ENCODE assay signal across 8 cellular contexts in genomic region chr1:149390173-149390926, GRCh38.
A peak's percentile ranks its signal among the peaks of the same experiment; 100 is the strongest.
DNase-seq lines count a peak whose midpoint lies in the region; ATAC-seq and TF ChIP-seq lines count a peak whose summit lies in the region.
"Not testable (repeated sequence)": the region's sequence is repeated elsewhere in the genome, so short reads cannot be mapped to it uniquely, and the experiment has no call there.

No MANE protein-coding gene starts in this region.

- peak overlapping the region; percentile 54; the same call in 1 of the 2 replicates for H2AFZ ChIP-seq in OCI-LY7 (ENCODE audit: low read length)

- not testable (repeated sequence) for H3K9me3 ChIP-seq in OCI-LY7 (ENCODE audit: low read length); neutrophil

- intact Hi-C loops in OCI-LY7 (cut with micrococcal nuclease; ENCODE audit: unreplicated experiment); left cardiac atrium (cut with DNase I): not testable (repeated sequence)

- not testable (repeated sequence) for BruUV-seq in OCI-LY7 (replicated peaks; lab: Mats Ljungman, UMichigan)

- ATAC-seq in left cardiac atrium: peak; percentile 89 to 97

- DNase-seq in BJ (ENCODE audit: low read depth) (peak; percentile 27), HL-60 (ENCODE audit: low read depth in 1 of 2, low spot score in 1 of 2) (peak; percentile 67 to 72), OCI-LY7 (ENCODE audit: low spot score) (peak; percentile 60), brain pericyte (ENCODE audit: low read depth, low spot score) (peak; percentile 59), left cardiac atrium (peak; percentile 85)
- peak; percentile 36 to 57 for DNase-seq in activated CD4-positive, alpha-beta T cell treated with anti-CD3 and anti-CD28 coated beads, Interleukin-2, amount 50 U/mL, for 24 hours (ENCODE audit: low read depth in 1 of 2, low spot score in 1 of 2)
- peak; percentile 23 to 45 for DNase-seq in stimulated activated CD8-positive, alpha-beta memory T cell treated with anti-CD3 and anti-CD28 coated beads, Interleukin-15, amount 100 ng/mL, for 4 hours (ENCODE audit: low read depth in 2 of 2)

- not testable (repeated sequence) for TF ChIP-seq CTCF in BJ (IDR thresholded peaks at IDR 0.05; ENCODE audit: insufficient read depth, low read depth, low read length); HL-60 (IDR thresholded peaks at IDR 0.05; ENCODE audit: insufficient read depth, low read length); OCI-LY7 (conservative IDR thresholded peaks at IDR 0.05; ENCODE audit: low read length); neutrophil (IDR thresholded peaks at IDR 0.05)

- POLR2A ChIA-PET in BJ (lab: Charles Lee); OCI-LY7 (lab: Charles Lee): not testable (repeated sequence)

- H3K79me2 ChIP-seq in OCI-LY7 (ENCODE audit: insufficient read depth, low read depth, low read length): not testable (repeated sequence)

- CTCF ChIA-PET in BJ (lab: Yijun Ruan, JAX); OCI-LY7 (lab: Charles Lee; ENCODE audit: unreplicated experiment): not testable (repeated sequence)

- H3K4me1 ChIP-seq in OCI-LY7 (ENCODE audit: insufficient read depth, low read length, poor library complexity, severe bottlenecking); neutrophil (ENCODE audit: control insufficient read depth in 1 of 2, insufficient read depth in 1 of 2, low read depth in 1 of 2, low read length in 1 of 2): not testable (repeated sequence)

- peak overlapping the region; percentile 61 for H3K4me2 ChIP-seq in OCI-LY7 (ENCODE audit: low read length)

- not testable (repeated sequence) for H3K27me3 ChIP-seq in BJ (ENCODE audit: control insufficient read depth, insufficient read depth, low read length); HL-60 (ENCODE audit: insufficient read depth, poor library complexity, severe bottlenecking); neutrophil

- H3K9me2 ChIP-seq in OCI-LY7 (ENCODE audit: insufficient read depth, low read length): not testable (repeated sequence)

- H3K27ac ChIP-seq in HL-60 (replicated peaks) (peak overlapping the region; percentile 78), neutrophil (peak overlapping the region; percentile 68)
- H3K27ac ChIP-seq in OCI-LY7 (ENCODE audit: low read depth, low read length, poor library complexity, severe bottlenecking): not testable (repeated sequence)

- H4K20me1 ChIP-seq in OCI-LY7 (ENCODE audit: insufficient read depth, low read length): not testable (repeated sequence)

- H3K36me3 ChIP-seq in BJ (ENCODE audit: control insufficient read depth, insufficient read depth, low read length); OCI-LY7 (ENCODE audit: insufficient read depth, low read length); neutrophil: not testable (repeated sequence)

- H3K4me3 ChIP-seq in BJ (ENCODE audit: low read depth, low read length) (peak overlapping the region; percentile 44), HL-60 (replicated peaks; ENCODE audit: insufficient read depth, low read length) (peak overlapping the region; percentile 45), OCI-LY7 (ENCODE audit: low read depth, low read length, poor library complexity, severe bottlenecking) (peak overlapping the region; percentile 65), neutrophil (ENCODE audit: low read depth in 1 of 2, low read length in 1 of 2) (peak overlapping the region; percentile 47 to 54)

Comparison
In these comparisons a context has a peak if more than half of its experiments do, and no peak if none do; other contexts are left out.
1. DNase-seq: peak in every context shown above with its lines; median percentile 85 in left cardiac atrium; 70 in HL-60; 60 in OCI-LY7; 59 in brain pericyte; 46 in activated CD4-positive, alpha-beta T cell treated with anti-CD3 and anti-CD28 coated beads, Interleukin-2, amount 50 U/mL, for 24 hours; 34 in stimulated activated CD8-positive, alpha-beta memory T cell treated with anti-CD3 and anti-CD28 coated beads, Interleukin-15, amount 100 ng/mL, for 4 hours; 27 in BJ.